In the genomic region with DNA sequence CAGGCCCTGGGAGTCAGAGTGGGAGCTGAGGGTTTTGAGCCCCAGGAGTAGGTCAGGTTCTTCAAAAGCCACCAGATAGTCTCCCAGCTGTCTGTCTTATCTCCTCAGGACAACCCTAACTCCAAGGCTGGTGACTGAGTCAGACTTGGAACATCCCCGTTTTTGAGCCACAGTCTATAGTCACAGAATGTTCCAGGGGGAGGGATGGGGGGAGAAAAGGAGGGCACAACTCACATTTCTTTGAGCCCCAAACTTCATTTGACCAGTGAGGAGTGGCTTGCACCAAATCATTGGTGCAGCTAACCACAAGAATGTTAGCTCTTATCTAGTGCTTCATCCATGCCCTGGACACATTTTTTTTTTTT, we compare ENCODE assay signal across 10 cellular contexts.
DNase-seq lines count a peak whose midpoint lies in the region; ATAC-seq and TF ChIP-seq lines count a peak whose summit lies in the region.
"Had no signal": no experiment of that assay in that cellular context is flagged by ENCODE, and none has a peak within 500 bp of the region (broad histone marks: within the 10 kb centered on the region; RNA-seq: fewer than 3 reads in every experiment).

No MANE protein-coding gene starts in this region.

- intact Hi-C loops in psoas muscle (cut with DNase I) = loop anchor here (5.0 to 10.0 kb wide), 4 partner anchors 72 to 357 kb away; a partner anchor contains a TSS
- intact Hi-C loops in CD4-positive, alpha-beta memory T cell (cut with micrococcal nuclease) = no loop called here

- TF ChIP-seq CTCF in AG10803 (conservative IDR thresholded peaks at IDR 0.05; ENCODE audit: low read length) (no peak), fibroblast of mammary gland (conservative IDR thresholded peaks at IDR 0.05; ENCODE audit: control insufficient read depth, insufficient read depth, low read depth, low read length) (no peak), psoas muscle (IDR thresholded peaks at IDR 0.05) (no peak)

- WGBS in psoas muscle, 3 donors = 15 to 24% (median 17%) methylated on average over 1 of the region's 1 CpG

- no peak overlapping the region for H3K27ac Mint-ChIP-seq in T-helper 2 cell treated with Interferon-gamma antibody and Interleukin-4, amounts not matched to agents 5 μg/mL and 100 μg/mL, for 36 hours
- H3K27ac Mint-ChIP-seq in activated T-helper 17 cell treated with anti-CD3 and anti-CD28 coated beads, Interleukin-2, amount 50 U/mL, for 72 hours = no peak overlapping the region
- no peak overlapping the region for H3K27ac Mint-ChIP-seq in CD4-positive, alpha-beta memory T cell

- H3K4me1 Mint-ChIP-seq in T-helper 2 cell treated with Interferon-gamma antibody and Interleukin-4, amounts not matched to agents 5 μg/mL and 100 μg/mL, for 36 hours (ENCODE audit: low read depth) = no peaks in the 10 kb centered on the region
- no peaks in the 10 kb centered on the region for H3K4me1 Mint-ChIP-seq in activated T-helper 17 cell treated with anti-CD3 and anti-CD28 coated beads, Interleukin-2, amount 50 U/mL, for 72 hours
- peaks cover 4 to 12% (median 9%) of the 10 kb centered on the region in 4 donors for H3K4me1 Mint-ChIP-seq in CD4-positive, alpha-beta memory T cell

- DNase-seq in AG10803 (ENCODE audit: low read depth) (peak; percentile 83), SJSA1 (ENCODE audit: low read depth in 1 of 2, low spot score in 2 of 2) (peak in 1 of 2 experiments; percentile 46), fibroblast of mammary gland (ENCODE audit: low read depth) (peak; percentile 96), psoas muscle (no peak)
- no peak for DNase-seq in T-helper 2 cell treated with Interferon-gamma antibody and Interleukin-4, amounts not matched to agents 5 μg/mL and 100 μg/mL, for 36 hours (ENCODE audit: low spot score)
- DNase-seq in CD4-positive, alpha-beta memory T cell = no peak
- DNase-seq: activated T-cell treated with anti-CD3 and anti-CD28 coated beads, Interleukin-2, amount 50 U/mL, for 1 hour; Caco-2 had no signal

- CTCF ChIA-PET in CD4-positive, alpha-beta memory T cell (lab: Charles Lee; ENCODE audit: partially characterized antibody) = no interaction called here

- H3K4me1 ChIP-seq in SJSA1 (replicated peaks) (peaks cover 46% of the 10 kb centered on the region), psoas muscle (peaks cover 81% of the 10 kb centered on the region)
- H3K4me1 ChIP-seq in CD4-positive, alpha-beta memory T cell (ENCODE audit: insufficient read depth, low read length) = no peaks in the 10 kb centered on the region

- H3K27ac ChIP-seq in SJSA1 (peak overlapping the region; percentile 90), psoas muscle (peak overlapping the region; percentile 96)
- no peak overlapping the region for H3K27ac ChIP-seq in CD4-positive, alpha-beta memory T cell (ENCODE audit: low read depth, low read length)

- H3K4me3 ChIP-seq in AG10803 (ENCODE audit: low read length) = no peak overlapping the region
- no peak overlapping the region for H3K4me3 ChIP-seq in SJSA1
- no peak overlapping the region for H3K4me3 ChIP-seq in fibroblast of mammary gland (ENCODE audit: control insufficient read depth, low read depth, low read length)
- no peak overlapping the region for H3K4me3 ChIP-seq in psoas muscle
- H3K4me3 ChIP-seq in CD4-positive, alpha-beta memory T cell (ENCODE audit: low read length in 2 of 2) = no peak overlapping the region

- H3K4me3 Mint-ChIP-seq in T-helper 2 cell treated with Interferon-gamma antibody and Interleukin-4, amounts not matched to agents 5 μg/mL and 100 μg/mL, for 36 hours = no peak overlapping the region
- H3K4me3 Mint-ChIP-seq in activated T-helper 17 cell treated with anti-CD3 and anti-CD28 coated beads, Interleukin-2, amount 50 U/mL, for 72 hours = no peak overlapping the region
- H3K4me3 Mint-ChIP-seq in CD4-positive, alpha-beta memory T cell = no peak overlapping the region

- no peaks in the 10 kb centered on the region for H3K36me3 Mint-ChIP-seq in T-helper 2 cell treated with Interferon-gamma antibody and Interleukin-4, amounts not matched to agents 5 μg/mL and 100 μg/mL, for 36 hours (ENCODE audit: low read depth)
- no peaks in the 10 kb centered on the region for H3K36me3 Mint-ChIP-seq in activated T-helper 17 cell treated with anti-CD3 and anti-CD28 coated beads, Interleukin-2, amount 50 U/mL, for 72 hours (ENCODE audit: low read depth)
- peaks cover 0 to 6% of the 10 kb centered on the region in 2 donors for H3K36me3 Mint-ChIP-seq in CD4-positive, alpha-beta memory T cell

- H3K36me3 ChIP-seq in SJSA1 (no peaks in the 10 kb centered on the region), psoas muscle (ENCODE audit: insufficient read depth in 1 of 2, low read depth in 1 of 2) (no peaks in the 10 kb centered on the region)
- H3K36me3 ChIP-seq in CD4-positive, alpha-beta memory T cell (ENCODE audit: insufficient read depth, low read length) = no peaks in the 10 kb centered on the region

- no peaks in the 10 kb centered on the region for H3K27me3 ChIP-seq in SJSA1 (replicated peaks)
- no peaks in the 10 kb centered on the region for H3K27me3 ChIP-seq in psoas muscle (ENCODE audit: insufficient read depth in 3 of 3, low read length in 2 of 3)
- no peaks in the 10 kb centered on the region for H3K27me3 ChIP-seq in CD4-positive, alpha-beta memory T cell (ENCODE audit: insufficient read depth, low read length)

- ATAC-seq in psoas muscle = peak; percentile 21 to 59 (median 58)
- ATAC-seq in GM21717 (IDR thresholded peaks at IDR 0.05; ENCODE audit: unreplicated experiment) = no peak
- no peak for ATAC-seq in activated T-helper 17 cell treated with anti-CD3 and anti-CD28 coated beads, Interleukin-2, amount 50 U/mL, for 72 hours (replicated peaks)

- POLR2A ChIA-PET in CD4-positive, alpha-beta memory T cell (lab: Charles Lee; ENCODE audit: partially characterized antibody) = no interaction called here

- H3K9me3 Mint-ChIP-seq in T-helper 2 cell treated with Interferon-gamma antibody and Interleukin-4, amounts not matched to agents 5 μg/mL and 100 μg/mL, for 36 hours = no peaks in the 10 kb centered on the region
- no peaks in the 10 kb centered on the region for H3K9me3 Mint-ChIP-seq in activated T-helper 17 cell treated with anti-CD3 and anti-CD28 coated beads, Interleukin-2, amount 50 U/mL, for 72 hours
- H3K9me3 Mint-ChIP-seq in CD4-positive, alpha-beta memory T cell = no peaks in the 10 kb centered on the region

- H3K9me3 ChIP-seq in SJSA1 (replicated peaks) (no peaks in the 10 kb centered on the region), psoas muscle (no peaks in the 10 kb centered on the region)
- no peaks in the 10 kb centered on the region for H3K9me3 ChIP-seq in CD4-positive, alpha-beta memory T cell (ENCODE audit: control insufficient read depth in 1 of 2, low read length in 2 of 2)
- H3K9me3 ChIP-seq: Caco-2 had no signal

- no peaks in the 10 kb centered on the region for H3K27me3 Mint-ChIP-seq in T-helper 2 cell treated with Interferon-gamma antibody and Interleukin-4, amounts not matched to agents 5 μg/mL and 100 μg/mL, for 36 hours (ENCODE audit: low read depth)
- H3K27me3 Mint-ChIP-seq in activated T-helper 17 cell treated with anti-CD3 and anti-CD28 coated beads, Interleukin-2, amount 50 U/mL, for 72 hours = no peaks in the 10 kb centered on the region
- no peaks in the 10 kb centered on the region for H3K27me3 Mint-ChIP-seq in CD4-positive, alpha-beta memory T cell

Comparison
In these comparisons a context has a peak if more than half of its experiments do, and no peak if none do; other contexts are left out.
1. DNase-seq: peak in AG10803 (single experiment) and fibroblast of mammary gland (single experiment); none in psoas muscle (0 of 2), T-helper 2 cell treated with Interferon-gamma antibody and Interleukin-4, amounts not matched to agents 5 μg/mL and 100 μg/mL, for 36 hours (single experiment) and CD4-positive, alpha-beta memory T cell (0 of 5).
2. ATAC-seq: peak in psoas muscle (4 of 4); none in GM21717 (single experiment) and activated T-helper 17 cell treated with anti-CD3 and anti-CD28 coated beads, Interleukin-2, amount 50 U/mL, for 72 hours (single experiment).